In genomic region chr19:38852231-38853044, GRCh38 we compare ENCODE assay signal across 1 cellular context.
TF ChIP-seq lines count a peak whose summit lies in the region.

No MANE protein-coding gene starts in this region.

TF ChIP-seq in HEK293, 187 proteins besides CTCF, POLR2A, EP300 and RAD21 (continued from another document and continues in another):
- TF ChIP-seq ZNF449 (tag by site-specific recombination; IDR thresholded peaks at IDR 0.05) (peak; percentile 72; the same call in 1 of the 2 replicates), ZBTB6 (tag by site-specific recombination; IDR thresholded peaks at IDR 0.05) (peak; percentile 36; the same call in 1 of the 2 replicates), ZBTB17 (tag by site-specific recombination; IDR thresholded peaks at IDR 0.05) (0 out of 2 replicates have a peak, but pooled peaks have one; percentile 47), WT1 (tag by site-specific recombination; IDR thresholded peaks at IDR 0.05) (0 out of 2 replicates have a peak, but pooled peaks have one; percentile 7), HOXA7 (CRISPR knock-in tag; IDR thresholded peaks at IDR 0.05; ENCODE audit: borderline replicate concordance) (no peak), KLF9 (tag by site-specific recombination; IDR thresholded peaks at IDR 0.05; ENCODE audit: low read depth) (peak; percentile 60), ZNF324 (tag by site-specific recombination; IDR thresholded peaks at IDR 0.05) (no peak), ZNF830 (tag by site-specific recombination; IDR thresholded peaks at IDR 0.05; ENCODE audit: low read depth) (no peak), KLF8 (tag by site-specific recombination; IDR thresholded peaks at IDR 0.05) (peak; percentile 45), ZNF610 (tag by site-specific recombination; IDR thresholded peaks at IDR 0.05; ENCODE audit: borderline replicate concordance) (0 out of 2 replicates have a peak, but pooled peaks have one; percentile 19), ZNF513 (tag by site-specific recombination; IDR thresholded peaks at IDR 0.05) (no peak), ZNF76 (tag by site-specific recombination; IDR thresholded peaks at IDR 0.05; ENCODE audit: borderline replicate concordance, low read depth) (0 out of 2 replicates have a peak, but pooled peaks have one; percentile 15), KLF16 (tag by site-specific recombination; IDR thresholded peaks at IDR 0.05) (peak; percentile 56; the same call in 1 of the 2 replicates), PRDM4 (tag by site-specific recombination; IDR thresholded peaks at IDR 0.05) (peak; percentile 7; the same call in 1 of the 2 replicates), ZNF488 (tag by site-specific recombination; IDR thresholded peaks at IDR 0.05) (no peak), ZNF48 (tag by site-specific recombination; IDR thresholded peaks at IDR 0.05) (no peak), SCRT1 (tag by site-specific recombination; IDR thresholded peaks at IDR 0.05; ENCODE audit: borderline replicate concordance) (no peak), ZSCAN23 (tag by site-specific recombination; IDR thresholded peaks at IDR 0.05) (0 out of 2 replicates have a peak, but pooled peaks have one; percentile 41), ZNF146 (tag by site-specific recombination; IDR thresholded peaks at IDR 0.05) (no peak), ZBTB10 (tag by site-specific recombination; IDR thresholded peaks at IDR 0.05) (peak; percentile 82), ZNF335 (tag by site-specific recombination; conservative IDR thresholded peaks at IDR 0.05) (peak; percentile 54), ZNF600 (tag by site-specific recombination; IDR thresholded peaks at IDR 0.05) (peak; percentile 95), ZNF354C (tag by site-specific recombination; IDR thresholded peaks at IDR 0.05; ENCODE audit: borderline replicate concordance, low read depth) (no peak), GLIS2 (tag by site-specific recombination; IDR thresholded peaks at IDR 0.05) (peak; percentile 72), ZNF555 (tag by site-specific recombination; conservative IDR thresholded peaks at IDR 0.05) (no peak), KLF1 (tag by site-specific recombination; IDR thresholded peaks at IDR 0.05) (0 out of 2 replicates have a peak, but pooled peaks have one; percentile 12), ZSCAN18 (tag by site-specific recombination; IDR thresholded peaks at IDR 0.05) (no peak), ZNF530 (tag by site-specific recombination; IDR thresholded peaks at IDR 0.05; ENCODE audit: low read depth) (no peak), ZNF423 (tag by site-specific recombination; IDR thresholded peaks at IDR 0.05) (peak; percentile 41; the same call in 1 of the 2 replicates), ZNF133 (tag by site-specific recombination; IDR thresholded peaks at IDR 0.05) (no peak), ZNF707 (tag by site-specific recombination; IDR thresholded peaks at IDR 0.05) (no peak), ZEB2 (tag by site-specific recombination; IDR thresholded peaks at IDR 0.05) (peak; percentile 11; the same call in 1 of the 2 replicates), SP7 (tag by site-specific recombination; IDR thresholded peaks at IDR 0.05) (0 out of 2 replicates have a peak, but pooled peaks have one; percentile 9), ZNF302 (tag by site-specific recombination; IDR thresholded peaks at IDR 0.05; ENCODE audit: low read depth) (no peak), ZNF2 (tag by site-specific recombination; IDR thresholded peaks at IDR 0.05) (no peak), ZNF777 (tag by site-specific recombination; IDR thresholded peaks at IDR 0.05; ENCODE audit: borderline replicate concordance) (peak; percentile 37; the same call in 1 of the 2 replicates)
- TF ChIP-seq, protein P1, sequence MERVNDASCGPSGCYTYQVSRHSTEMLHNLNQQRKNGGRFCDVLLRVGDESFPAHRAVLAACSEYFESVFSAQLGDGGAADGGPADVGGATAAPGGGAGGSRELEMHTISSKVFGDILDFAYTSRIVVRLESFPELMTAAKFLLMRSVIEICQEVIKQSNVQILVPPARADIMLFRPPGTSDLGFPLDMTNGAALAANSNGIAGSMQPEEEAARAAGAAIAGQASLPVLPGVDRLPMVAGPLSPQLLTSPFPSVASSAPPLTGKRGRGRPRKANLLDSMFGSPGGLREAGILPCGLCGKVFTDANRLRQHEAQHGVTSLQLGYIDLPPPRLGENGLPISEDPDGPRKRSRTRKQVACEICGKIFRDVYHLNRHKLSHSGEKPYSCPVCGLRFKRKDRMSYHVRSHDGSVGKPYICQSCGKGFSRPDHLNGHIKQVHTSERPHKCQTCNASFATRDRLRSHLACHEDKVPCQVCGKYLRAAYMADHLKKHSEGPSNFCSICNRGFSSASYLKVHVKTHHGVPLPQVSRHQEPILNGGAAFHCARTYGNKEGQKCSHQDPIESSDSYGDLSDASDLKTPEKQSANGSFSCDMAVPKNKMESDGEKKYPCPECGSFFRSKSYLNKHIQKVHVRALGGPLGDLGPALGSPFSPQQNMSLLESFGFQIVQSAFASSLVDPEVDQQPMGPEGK (tag by site-specific recombination; IDR thresholded peaks at IDR 0.05) = peak; percentile 83
- TF ChIP-seq, protein P2, sequence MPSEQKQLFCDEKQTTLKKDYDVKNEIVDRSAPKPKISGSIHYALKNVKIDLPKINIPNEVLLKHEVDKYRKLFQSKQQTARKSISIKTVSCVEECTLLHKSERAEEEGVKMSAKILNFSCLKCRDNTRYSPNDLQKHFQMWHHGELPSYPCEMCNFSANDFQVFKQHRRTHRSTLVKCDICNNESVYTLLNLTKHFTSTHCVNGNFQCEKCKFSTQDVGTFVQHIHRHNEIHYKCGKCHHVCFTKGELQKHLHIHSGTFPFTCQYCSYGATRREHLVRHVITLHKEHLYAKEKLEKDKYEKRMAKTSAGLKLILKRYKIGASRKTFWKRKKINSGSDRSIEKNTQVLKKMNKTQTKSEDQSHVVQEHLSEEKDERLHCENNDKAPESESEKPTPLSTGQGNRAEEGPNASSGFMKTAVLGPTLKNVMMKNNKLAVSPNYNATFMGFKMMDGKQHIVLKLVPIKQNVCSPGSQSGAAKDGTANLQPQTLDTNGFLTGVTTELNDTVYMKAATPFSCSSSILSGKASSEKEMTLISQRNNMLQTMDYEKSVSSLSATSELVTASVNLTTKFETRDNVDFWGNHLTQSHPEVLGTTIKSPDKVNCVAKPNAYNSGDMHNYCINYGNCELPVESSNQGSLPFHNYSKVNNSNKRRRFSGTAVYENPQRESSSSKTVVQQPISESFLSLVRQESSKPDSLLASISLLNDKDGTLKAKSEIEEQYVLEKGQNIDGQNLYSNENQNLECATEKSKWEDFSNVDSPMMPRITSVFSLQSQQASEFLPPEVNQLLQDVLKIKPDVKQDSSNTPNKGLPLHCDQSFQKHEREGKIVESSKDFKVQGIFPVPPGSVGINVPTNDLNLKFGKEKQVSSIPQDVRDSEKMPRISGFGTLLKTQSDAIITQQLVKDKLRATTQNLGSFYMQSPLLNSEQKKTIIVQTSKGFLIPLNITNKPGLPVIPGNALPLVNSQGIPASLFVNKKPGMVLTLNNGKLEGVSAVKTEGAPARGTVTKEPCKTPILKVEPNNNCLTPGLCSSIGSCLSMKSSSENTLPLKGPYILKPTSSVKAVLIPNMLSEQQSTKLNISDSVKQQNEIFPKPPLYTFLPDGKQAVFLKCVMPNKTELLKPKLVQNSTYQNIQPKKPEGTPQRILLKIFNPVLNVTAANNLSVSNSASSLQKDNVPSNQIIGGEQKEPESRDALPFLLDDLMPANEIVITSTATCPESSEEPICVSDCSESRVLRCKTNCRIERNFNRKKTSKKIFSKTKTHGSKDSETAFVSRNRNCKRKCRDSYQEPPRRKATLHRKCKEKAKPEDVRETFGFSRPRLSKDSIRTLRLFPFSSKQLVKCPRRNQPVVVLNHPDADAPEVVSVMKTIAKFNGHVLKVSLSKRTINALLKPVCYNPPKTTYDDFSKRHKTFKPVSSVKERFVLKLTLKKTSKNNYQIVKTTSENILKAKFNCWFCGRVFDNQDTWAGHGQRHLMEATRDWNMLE (tag by site-specific recombination; conservative IDR thresholded peaks at IDR 0.05; ENCODE audit: low read depth) = no peak
